8 cellular contexts compared by ENCODE assay signal in genomic region chr2:178450574-178451429, GRCh38. TPM values are rescaled to one million over a fixed set of nuclear protein-coding genes. Genes with fewer than 3 reads are reported as not detected.
DNase-seq lines count a peak whose midpoint lies in the region; ATAC-seq and TF ChIP-seq lines count a peak whose summit lies in the region.

TSS of gene PJVK (plus strand) at chr2:178451378. CDS start at chr2:178453410, 2,032 bp downstream.
TSS of gene PRKRA (minus strand) at chr2:178451175. CDS start at chr2:178451030, 145 bp downstream.

- H3K9me3 Mint-ChIP-seq in nephron = no peaks in the 10 kb centered on the region

- peak; percentile 97 for DNase-seq in ELR (ENCODE audit: low read depth)
- DNase-seq in H7 = peak; percentile 97
- DNase-seq in RWPE2 (ENCODE audit: low spot score) = peak; percentile 93
- peak; percentile 92 for DNase-seq in activated effector memory CD4-positive, alpha-beta T cell treated with Interleukin-2 at 50 U/mL for 16 hours
- peak; percentile 98 for DNase-seq in fibroblast of pulmonary artery (ENCODE audit: low read depth)
- DNase-seq in stimulated activated naive CD8-positive, alpha-beta T cell treated with anti-CD3 and anti-CD28 coated beads, Interleukin-15, Interleukin-2, amounts not matched to agents 100 U/mL and 50 U/mL, for 24 hours = peak; percentile 97

- H3K9me3 ChIP-seq in Loucy (ENCODE audit: insufficient read depth, low read depth, low read length) = no peaks in the 10 kb centered on the region
- H3K9me3 ChIP-seq in RWPE2 (ENCODE audit: severe bottlenecking) = no peaks in the 10 kb centered on the region

- peak within 1 kb of the TSS; percentile 99 to 100 (median 100) for H3K27ac Mint-ChIP-seq in nephron

- peaks cover 27% of the 10 kb centered on the region for H4K20me1 ChIP-seq in Loucy (ENCODE audit: insufficient read depth, low read length, poor library complexity, severe bottlenecking)

- H3K4me3 Mint-ChIP-seq in nephron = peak within 1 kb of the TSS; percentile 85 to 94 (median 92)

- ATAC-seq in RWPE2 (ENCODE audit: low read depth) = peak; percentile 91
- ATAC-seq in stimulated activated naive CD8-positive, alpha-beta T cell treated with anti-CD3 and anti-CD28 coated beads, Interleukin-15, Interleukin-2, amounts not matched to agents 100 U/mL and 50 U/mL, for 24 hours = peak; percentile 94

- peaks cover 30% of the 10 kb centered on the region for H3K4me1 ChIP-seq in Loucy (ENCODE audit: insufficient read depth, low read length, poor library complexity, severe bottlenecking)
- H3K4me1 ChIP-seq in RWPE2 (ENCODE audit: insufficient read depth, poor library complexity, severe bottlenecking) = peaks cover 10% of the 10 kb centered on the region

- TF ChIP-seq CTCF in Loucy (conservative IDR thresholded peaks at IDR 0.05; ENCODE audit: low read length) (no peak), RWPE2 (IDR thresholded peaks at IDR 0.05; ENCODE audit: poor library complexity, severe bottlenecking) (peak; percentile 8), fibroblast of pulmonary artery (IDR thresholded peaks at IDR 0.05; ENCODE audit: low read length, missing control alignments) (no peak), nephron (IDR thresholded peaks at IDR 0.05; ENCODE audit: unreplicated experiment in 3 of 3) (no peak)

- peaks cover 13% of the 10 kb centered on the region for H3K36me3 ChIP-seq in H7 (replicated peaks; ENCODE audit: control insufficient read depth, insufficient read depth, low read length)
- H3K36me3 ChIP-seq in Loucy (ENCODE audit: insufficient read depth, low read length) = peaks cover 5% of the 10 kb centered on the region
- peaks cover 37% of the 10 kb centered on the region for H3K36me3 ChIP-seq in RWPE2 (ENCODE audit: low read depth)

- H3K79me2 ChIP-seq in Loucy (ENCODE audit: insufficient read depth, low read length) = peaks cover 50% of the 10 kb centered on the region

- H3K9ac ChIP-seq in Loucy (ENCODE audit: low read depth, low read length, poor library complexity, severe bottlenecking) = peak within 1 kb of the TSS; percentile 100

- no peaks in the 10 kb centered on the region for H3F3A ChIP-seq in Loucy (ENCODE audit: low read depth)

- H3K27me3 ChIP-seq in H7 (ENCODE audit: control insufficient read depth, insufficient read depth, low read length) = no peaks in the 10 kb centered on the region
- no peaks in the 10 kb centered on the region for H3K27me3 ChIP-seq in Loucy (ENCODE audit: insufficient read depth, low read length, poor library complexity, severe bottlenecking)
- no peaks in the 10 kb centered on the region for H3K27me3 ChIP-seq in RWPE2 (ENCODE audit: insufficient read depth, poor library complexity, severe bottlenecking)

- peak within 1 kb of the TSS; percentile 88 for H2AFZ ChIP-seq in Loucy (ENCODE audit: low read length)

- H3K36me3 Mint-ChIP-seq in nephron (ENCODE audit: low read depth) = peaks cover 30% of the 10 kb centered on the region

- H3K27me3 Mint-ChIP-seq in nephron (ENCODE audit: low read depth) = no peaks in the 10 kb centered on the region

- H3K4me2 ChIP-seq in Loucy (ENCODE audit: low read depth, low read length, poor library complexity, severe bottlenecking) = peak within 1 kb of the TSS; percentile 85

- H3K4me1 Mint-ChIP-seq in nephron = peaks cover 36% of the 10 kb centered on the region

- H3K27ac ChIP-seq in RWPE2 (ENCODE audit: poor library complexity, severe bottlenecking) = peak within 1 kb of the TSS; percentile 55

- H3K4me3 ChIP-seq in H7 (ENCODE audit: insufficient read depth, low read depth, low read length) (peak within 1 kb of the TSS; percentile 98), Loucy (ENCODE audit: low read length, poor library complexity, severe bottlenecking) (peak within 1 kb of the TSS; percentile 75), RWPE2 (ENCODE audit: severe bottlenecking) (peak within 1 kb of the TSS; percentile 79), fibroblast of pulmonary artery (replicated peaks; ENCODE audit: low read depth, low read length) (peak within 1 kb of the TSS; percentile 84)

- no peaks in the 10 kb centered on the region for H3K9me2 ChIP-seq in Loucy (replicated peaks; ENCODE audit: low read depth, low read length)

RNA-seq across cellular contexts. Expression of gene PJVK, which starts in this region (rescaled TPM):
- total RNA-seq in H7 (2014; rRNA removed; shearing (Covaris generic)) = 0.63 and 1.2 TPM in 2 replicates

RNA-seq across cellular contexts. Expression of gene PRKRA, which starts in this region (rescaled TPM):
- 67.2 and 81.3 TPM in 2 replicates for total RNA-seq in H7 (2014; rRNA removed; shearing (Covaris generic))

Comparison
In these comparisons a context has a peak if more than half of its experiments do, and no peak if none do; other contexts are left out.
1. Peak in every context shown above with its lines: DNase-seq, ATAC-seq, H3K4me3 ChIP-seq and H3K27ac ChIP-seq.